Comparison of ENCODE assay signal across 1 cellular context in the genomic region with DNA sequence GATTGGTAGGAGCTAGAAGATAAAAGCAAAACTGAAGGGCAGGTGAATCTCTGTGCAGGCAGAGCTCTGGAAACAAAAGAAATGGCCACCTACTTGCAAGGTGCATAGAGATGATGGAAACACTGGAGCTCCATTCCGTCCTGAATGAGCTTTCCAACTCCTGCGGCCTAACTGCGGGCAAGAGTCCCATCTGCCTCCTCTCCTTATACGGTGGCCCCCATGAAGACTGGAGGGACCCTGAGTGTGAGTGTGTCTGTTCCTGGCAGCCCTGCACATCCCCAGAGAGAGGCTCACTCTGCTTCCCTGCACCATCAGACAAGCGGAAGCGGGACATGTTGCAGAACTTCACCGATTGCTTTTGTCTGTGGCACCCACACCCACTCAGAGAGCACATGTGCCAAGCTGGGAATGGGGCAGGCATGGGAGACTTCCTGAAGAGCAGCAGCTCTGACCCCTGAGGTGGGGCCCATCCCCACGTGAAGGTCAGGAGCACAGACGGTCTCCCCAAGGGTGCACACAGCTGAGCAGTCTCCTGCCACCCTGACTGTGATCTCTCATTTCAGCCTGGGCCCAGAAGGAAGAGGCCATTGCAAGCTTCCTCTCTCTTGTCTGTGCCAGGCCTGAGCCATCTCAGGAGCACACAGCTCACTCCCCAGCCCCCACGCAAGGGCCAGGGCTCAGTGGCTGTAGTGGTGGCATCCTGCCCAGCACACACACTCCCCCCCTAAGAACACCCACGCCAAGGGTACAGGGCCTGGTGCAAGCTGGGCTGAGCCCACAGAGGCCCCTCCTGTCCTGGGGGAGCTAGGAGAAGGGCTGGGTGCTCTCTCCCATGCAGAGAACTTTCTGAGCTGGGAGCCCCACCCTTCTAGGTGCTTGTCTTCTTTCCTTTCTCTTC.
A peak's percentile ranks its signal among the peaks of the same experiment; 100 is the strongest.
TF ChIP-seq lines count a peak whose summit lies in the region.

No MANE protein-coding gene starts in this region.

TF ChIP-seq in HepG2, 621 proteins besides CTCF, POLR2A, EP300 and RAD21 (continued from another document and continues in another):
- TF ChIP-seq, protein P1, sequence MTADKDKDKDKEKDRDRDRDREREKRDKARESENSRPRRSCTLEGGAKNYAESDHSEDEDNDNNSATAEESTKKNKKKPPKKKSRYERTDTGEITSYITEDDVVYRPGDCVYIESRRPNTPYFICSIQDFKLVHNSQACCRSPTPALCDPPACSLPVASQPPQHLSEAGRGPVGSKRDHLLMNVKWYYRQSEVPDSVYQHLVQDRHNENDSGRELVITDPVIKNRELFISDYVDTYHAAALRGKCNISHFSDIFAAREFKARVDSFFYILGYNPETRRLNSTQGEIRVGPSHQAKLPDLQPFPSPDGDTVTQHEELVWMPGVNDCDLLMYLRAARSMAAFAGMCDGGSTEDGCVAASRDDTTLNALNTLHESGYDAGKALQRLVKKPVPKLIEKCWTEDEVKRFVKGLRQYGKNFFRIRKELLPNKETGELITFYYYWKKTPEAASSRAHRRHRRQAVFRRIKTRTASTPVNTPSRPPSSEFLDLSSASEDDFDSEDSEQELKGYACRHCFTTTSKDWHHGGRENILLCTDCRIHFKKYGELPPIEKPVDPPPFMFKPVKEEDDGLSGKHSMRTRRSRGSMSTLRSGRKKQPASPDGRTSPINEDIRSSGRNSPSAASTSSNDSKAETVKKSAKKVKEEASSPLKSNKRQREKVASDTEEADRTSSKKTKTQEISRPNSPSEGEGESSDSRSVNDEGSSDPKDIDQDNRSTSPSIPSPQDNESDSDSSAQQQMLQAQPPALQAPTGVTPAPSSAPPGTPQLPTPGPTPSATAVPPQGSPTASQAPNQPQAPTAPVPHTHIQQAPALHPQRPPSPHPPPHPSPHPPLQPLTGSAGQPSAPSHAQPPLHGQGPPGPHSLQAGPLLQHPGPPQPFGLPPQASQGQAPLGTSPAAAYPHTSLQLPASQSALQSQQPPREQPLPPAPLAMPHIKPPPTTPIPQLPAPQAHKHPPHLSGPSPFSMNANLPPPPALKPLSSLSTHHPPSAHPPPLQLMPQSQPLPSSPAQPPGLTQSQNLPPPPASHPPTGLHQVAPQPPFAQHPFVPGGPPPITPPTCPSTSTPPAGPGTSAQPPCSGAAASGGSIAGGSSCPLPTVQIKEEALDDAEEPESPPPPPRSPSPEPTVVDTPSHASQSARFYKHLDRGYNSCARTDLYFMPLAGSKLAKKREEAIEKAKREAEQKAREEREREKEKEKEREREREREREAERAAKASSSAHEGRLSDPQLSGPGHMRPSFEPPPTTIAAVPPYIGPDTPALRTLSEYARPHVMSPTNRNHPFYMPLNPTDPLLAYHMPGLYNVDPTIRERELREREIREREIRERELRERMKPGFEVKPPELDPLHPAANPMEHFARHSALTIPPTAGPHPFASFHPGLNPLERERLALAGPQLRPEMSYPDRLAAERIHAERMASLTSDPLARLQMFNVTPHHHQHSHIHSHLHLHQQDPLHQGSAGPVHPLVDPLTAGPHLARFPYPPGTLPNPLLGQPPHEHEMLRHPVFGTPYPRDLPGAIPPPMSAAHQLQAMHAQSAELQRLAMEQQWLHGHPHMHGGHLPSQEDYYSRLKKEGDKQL (CRISPR knock-in tag; IDR thresholded peaks at IDR 0.05; ENCODE audit: low read depth): no peak
- TF ChIP-seq CEBPG (CRISPR knock-in tag; IDR thresholded peaks at IDR 0.05) (no peak), MED13 (CRISPR knock-in tag; IDR thresholded peaks at IDR 0.05) (no peak), ZNF720 (CRISPR knock-in tag; IDR thresholded peaks at IDR 0.05) (no peak), DBP (CRISPR knock-in tag; IDR thresholded peaks at IDR 0.05; ENCODE audit: not compliant biosample characterization) (no peak), CBX2 (IDR thresholded peaks at IDR 0.05; ENCODE audit: low read depth, low read length) (no peak), CBX2 (CRISPR knock-in tag; IDR thresholded peaks at IDR 0.05; ENCODE audit: low read depth) (no peak), THRA (CRISPR knock-in tag; IDR thresholded peaks at IDR 0.05; ENCODE audit: borderline replicate concordance) (no peak), CHD4 (IDR thresholded peaks at IDR 0.05; ENCODE audit: borderline replicate concordance, low read length) (no peak), ZNF780A (CRISPR knock-in tag; IDR thresholded peaks at IDR 0.05) (no peak), KLF12 (CRISPR knock-in tag; IDR thresholded peaks at IDR 0.05; ENCODE audit: borderline replicate concordance) (no peak), ATF7-NPFF (CRISPR knock-in tag; IDR thresholded peaks at IDR 0.05; ENCODE audit: low read depth) (peak; percentile 62; the same call in 1 of the 2 replicates), GMEB1 (CRISPR knock-in tag; IDR thresholded peaks at IDR 0.05; ENCODE audit: borderline replicate concordance) (peak; percentile 21), DNMT1 (CRISPR knock-in tag; IDR thresholded peaks at IDR 0.05) (0 out of 2 replicates have a peak, but pooled peaks have one; percentile 10), NFYB (CRISPR knock-in tag; IDR thresholded peaks at IDR 0.05) (no peak), ZNF350 (CRISPR knock-in tag; IDR thresholded peaks at IDR 0.05; ENCODE audit: borderline replicate concordance, low read depth) (peak; percentile 16; the same call in 1 of the 2 replicates), KLF11 (CRISPR knock-in tag; IDR thresholded peaks at IDR 0.05) (no peak; the same call in 1 of the 2 replicates), ZNF225 (CRISPR knock-in tag; IDR thresholded peaks at IDR 0.05) (peak; percentile 80), IKZF5 (CRISPR knock-in tag; IDR thresholded peaks at IDR 0.05) (no peak), ZBTB21 (CRISPR knock-in tag; IDR thresholded peaks at IDR 0.05) (no peak), TCF12 (IDR thresholded peaks at IDR 0.05) (no peak), TCF12 (CRISPR knock-in tag; IDR thresholded peaks at IDR 0.05) (no peak), ZNF224 (CRISPR knock-in tag; IDR thresholded peaks at IDR 0.05) (no peak), DNMT3B (CRISPR knock-in tag; conservative IDR thresholded peaks at IDR 0.05) (no peak)
- TF ChIP-seq, protein P2, sequence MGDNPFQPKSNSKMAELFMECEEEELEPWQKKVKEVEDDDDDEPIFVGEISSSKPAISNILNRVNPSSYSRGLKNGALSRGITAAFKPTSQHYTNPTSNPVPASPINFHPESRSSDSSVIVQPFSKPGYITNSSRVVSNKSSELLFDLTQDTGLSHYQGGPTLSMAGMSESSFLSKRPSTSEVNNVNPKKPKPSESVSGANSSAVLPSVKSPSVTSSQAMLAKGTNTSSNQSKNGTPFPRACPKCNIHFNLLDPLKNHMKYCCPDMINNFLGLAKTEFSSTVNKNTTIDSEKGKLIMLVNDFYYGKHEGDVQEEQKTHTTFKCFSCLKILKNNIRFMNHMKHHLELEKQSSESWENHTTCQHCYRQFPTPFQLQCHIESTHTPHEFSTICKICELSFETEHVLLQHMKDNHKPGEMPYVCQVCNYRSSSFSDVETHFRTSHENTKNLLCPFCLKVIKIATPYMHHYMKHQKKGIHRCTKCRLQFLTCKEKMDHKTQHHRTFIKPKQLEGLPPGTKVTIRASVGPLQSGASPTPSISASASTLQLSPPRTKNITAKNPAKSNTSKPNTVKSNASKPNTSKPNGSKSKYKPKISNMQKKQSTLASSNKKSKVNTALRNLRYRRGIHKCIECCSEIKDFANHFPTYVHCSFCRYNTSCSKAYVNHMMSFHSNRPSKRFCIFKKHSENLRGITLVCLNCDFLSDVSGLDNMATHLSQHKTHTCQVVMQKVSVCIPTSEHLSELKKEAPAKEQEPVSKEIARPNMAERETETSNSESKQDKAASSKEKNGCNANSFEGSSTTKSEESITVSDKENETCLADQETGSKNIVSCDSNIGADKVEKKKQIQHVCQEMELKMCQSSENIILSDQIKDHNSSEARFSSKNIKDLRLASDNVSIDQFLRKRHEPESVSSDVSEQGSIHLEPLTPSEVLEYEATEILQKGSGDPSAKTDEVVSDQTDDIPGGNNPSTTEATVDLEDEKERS (CRISPR knock-in tag; IDR thresholded peaks at IDR 0.05): 0 out of 2 replicates have a peak, but pooled peaks have one; percentile 1
- TF ChIP-seq, protein P3, sequence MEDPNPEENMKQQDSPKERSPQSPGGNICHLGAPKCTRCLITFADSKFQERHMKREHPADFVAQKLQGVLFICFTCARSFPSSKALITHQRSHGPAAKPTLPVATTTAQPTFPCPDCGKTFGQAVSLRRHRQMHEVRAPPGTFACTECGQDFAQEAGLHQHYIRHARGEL (CRISPR knock-in tag; IDR thresholded peaks at IDR 0.05): no peak; the same call in 1 of the 2 replicates
- TF ChIP-seq, protein P4, sequence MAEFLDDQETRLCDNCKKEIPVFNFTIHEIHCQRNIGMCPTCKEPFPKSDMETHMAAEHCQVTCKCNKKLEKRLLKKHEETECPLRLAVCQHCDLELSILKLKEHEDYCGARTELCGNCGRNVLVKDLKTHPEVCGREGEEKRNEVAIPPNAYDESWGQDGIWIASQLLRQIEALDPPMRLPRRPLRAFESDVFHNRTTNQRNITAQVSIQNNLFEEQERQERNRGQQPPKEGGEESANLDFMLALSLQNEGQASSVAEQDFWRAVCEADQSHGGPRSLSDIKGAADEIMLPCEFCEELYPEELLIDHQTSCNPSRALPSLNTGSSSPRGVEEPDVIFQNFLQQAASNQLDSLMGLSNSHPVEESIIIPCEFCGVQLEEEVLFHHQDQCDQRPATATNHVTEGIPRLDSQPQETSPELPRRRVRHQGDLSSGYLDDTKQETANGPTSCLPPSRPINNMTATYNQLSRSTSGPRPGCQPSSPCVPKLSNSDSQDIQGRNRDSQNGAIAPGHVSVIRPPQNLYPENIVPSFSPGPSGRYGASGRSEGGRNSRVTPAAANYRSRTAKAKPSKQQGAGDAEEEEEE (CRISPR knock-in tag; IDR thresholded peaks at IDR 0.05; ENCODE audit: borderline replicate concordance): 0 out of 2 replicates have a peak, but pooled peaks have one; percentile 7
- TF ChIP-seq, protein P5, sequence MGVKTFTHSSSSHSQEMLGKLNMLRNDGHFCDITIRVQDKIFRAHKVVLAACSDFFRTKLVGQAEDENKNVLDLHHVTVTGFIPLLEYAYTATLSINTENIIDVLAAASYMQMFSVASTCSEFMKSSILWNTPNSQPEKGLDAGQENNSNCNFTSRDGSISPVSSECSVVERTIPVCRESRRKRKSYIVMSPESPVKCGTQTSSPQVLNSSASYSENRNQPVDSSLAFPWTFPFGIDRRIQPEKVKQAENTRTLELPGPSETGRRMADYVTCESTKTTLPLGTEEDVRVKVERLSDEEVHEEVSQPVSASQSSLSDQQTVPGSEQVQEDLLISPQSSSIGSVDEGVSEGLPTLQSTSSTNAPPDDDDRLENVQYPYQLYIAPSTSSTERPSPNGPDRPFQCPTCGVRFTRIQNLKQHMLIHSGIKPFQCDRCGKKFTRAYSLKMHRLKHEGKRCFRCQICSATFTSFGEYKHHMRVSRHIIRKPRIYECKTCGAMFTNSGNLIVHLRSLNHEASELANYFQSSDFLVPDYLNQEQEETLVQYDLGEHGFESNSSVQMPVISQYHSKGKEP (CRISPR knock-in tag; IDR thresholded peaks at IDR 0.05): no peak
- TF ChIP-seq, protein P6, sequence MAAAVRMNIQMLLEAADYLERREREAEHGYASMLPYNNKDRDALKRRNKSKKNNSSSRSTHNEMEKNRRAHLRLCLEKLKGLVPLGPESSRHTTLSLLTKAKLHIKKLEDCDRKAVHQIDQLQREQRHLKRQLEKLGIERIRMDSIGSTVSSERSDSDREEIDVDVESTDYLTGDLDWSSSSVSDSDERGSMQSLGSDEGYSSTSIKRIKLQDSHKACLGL (CRISPR knock-in tag; IDR thresholded peaks at IDR 0.05): peak; percentile 54; the same call in 1 of the 2 replicates
- TF ChIP-seq, protein P7, sequence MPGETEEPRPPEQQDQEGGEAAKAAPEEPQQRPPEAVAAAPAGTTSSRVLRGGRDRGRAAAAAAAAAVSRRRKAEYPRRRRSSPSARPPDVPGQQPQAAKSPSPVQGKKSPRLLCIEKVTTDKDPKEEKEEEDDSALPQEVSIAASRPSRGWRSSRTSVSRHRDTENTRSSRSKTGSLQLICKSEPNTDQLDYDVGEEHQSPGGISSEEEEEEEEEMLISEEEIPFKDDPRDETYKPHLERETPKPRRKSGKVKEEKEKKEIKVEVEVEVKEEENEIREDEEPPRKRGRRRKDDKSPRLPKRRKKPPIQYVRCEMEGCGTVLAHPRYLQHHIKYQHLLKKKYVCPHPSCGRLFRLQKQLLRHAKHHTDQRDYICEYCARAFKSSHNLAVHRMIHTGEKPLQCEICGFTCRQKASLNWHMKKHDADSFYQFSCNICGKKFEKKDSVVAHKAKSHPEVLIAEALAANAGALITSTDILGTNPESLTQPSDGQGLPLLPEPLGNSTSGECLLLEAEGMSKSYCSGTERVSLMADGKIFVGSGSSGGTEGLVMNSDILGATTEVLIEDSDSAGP (CRISPR knock-in tag; IDR thresholded peaks at IDR 0.05; ENCODE audit: borderline replicate concordance): peak; percentile 69
